ENCODE assay signal across 9 cellular contexts in genomic region chr20:47574616-47575401, GRCh38.
DNase-seq lines count a peak whose midpoint lies in the region; ATAC-seq, FAIRE-seq and TF ChIP-seq lines count a peak whose summit lies in the region.
"Had no signal": no experiment of that assay in that cellular context is flagged by ENCODE, and none has a peak within 500 bp of the region (broad histone marks: within the 10 kb centered on the region; RNA-seq: fewer than 3 reads in every experiment).

No MANE protein-coding gene starts in this region.

- intact Hi-C loops in activated B cell treated with CpG ODN at 0.5 μM for 24 hours (cut with micrococcal nuclease): loop anchor here (1.0 kb wide), 1 partner anchor 11 kb away; no protein-coding TSS in a partner anchor

- DNase-seq in GM18507 (ENCODE audit: extremely low spot score, insufficient read length, low read depth) (no peak), NCI-H2081 (lab: John Stamatoyannopoulos, UW) (peak; percentile 59 to 87), activated B cell treated with CpG ODN at 0.5 μM for 24 hours (no peak), progenitor cell of endocrine pancreas (ENCODE audit: low spot score, unreplicated experiment) (no peak), T-helper 9 cell (no peak)
- no peak for DNase-seq in activated naive CD4-positive, alpha-beta T cell treated with anti-CD3 and anti-CD28 coated beads, Interleukin-2, amount 50 U/mL, for 72 hours (ENCODE audit: low spot score in 2 of 2)
- DNase-seq: T-cell, upper lobe of left lung had no signal

- H3K4me3 Mint-ChIP-seq in activated B cell treated with CpG ODN at 0.5 μM for 24 hours (peak overlapping the region; percentile 17), progenitor cell of endocrine pancreas (ENCODE audit: low read depth) (no peak overlapping the region)
- H3K4me3 Mint-ChIP-seq: T-cell had no signal

- POLR2A ChIA-PET in activated B cell treated with CpG ODN at 0.5 μM for 24 hours (lab: Charles Lee): interaction anchor here (0.7 to 0.8 kb wide), 2 partner anchors 61 to 73 kb away, joined by 3 to 12 read pairs; partner anchors contain the start of gene NCOA3

- H3K27me3 Mint-ChIP-seq in activated B cell treated with CpG ODN at 0.5 μM for 24 hours (no peaks in the 10 kb centered on the region), progenitor cell of endocrine pancreas (no peaks in the 10 kb centered on the region)
- H3K27me3 Mint-ChIP-seq: T-cell had no signal

- H3K27ac Mint-ChIP-seq in activated B cell treated with CpG ODN at 0.5 μM for 24 hours: peak overlapping the region; percentile 70
- H3K27ac Mint-ChIP-seq in progenitor cell of endocrine pancreas: peak overlapping the region; percentile 21
- H3K27ac Mint-ChIP-seq in activated naive CD4-positive, alpha-beta T cell treated with anti-CD3 and anti-CD28 coated beads, Interleukin-2, amount 50 U/mL, for 72 hours: no peak overlapping the region
- H3K27ac Mint-ChIP-seq: T-cell had no signal

- CTCF ChIA-PET in activated B cell treated with CpG ODN at 0.5 μM for 24 hours (lab: Charles Lee): interaction anchor here (1.7 kb wide), 1 partner anchor 191 kb away, joined by 6 read pairs; no protein-coding TSS in a partner anchor

- H3K9me3 Mint-ChIP-seq in activated B cell treated with CpG ODN at 0.5 μM for 24 hours (no peaks in the 10 kb centered on the region), progenitor cell of endocrine pancreas (ENCODE audit: low read depth) (peaks cover 7% of the 10 kb centered on the region)
- H3K9me3 Mint-ChIP-seq in activated naive CD4-positive, alpha-beta T cell treated with anti-CD3 and anti-CD28 coated beads, Interleukin-2, amount 50 U/mL, for 72 hours: peaks cover 0 to 4% of the 10 kb centered on the region in 2 donors

- TF ChIP-seq CTCF in activated B cell treated with CpG ODN at 0.5 μM for 24 hours (IDR thresholded peaks at IDR 0.05) (no peak), progenitor cell of endocrine pancreas (IDR thresholded peaks at IDR 0.05; ENCODE audit: unreplicated experiment) (no peak)

- peak; percentile 67 for FAIRE-seq in GM18507 (lab: Jason Lieb, UNC)

- peak; percentile 56 for ATAC-seq in activated B cell treated with CpG ODN at 0.5 μM for 24 hours (ENCODE audit: low read depth)
- ATAC-seq in activated naive CD4-positive, alpha-beta T cell treated with anti-CD3 and anti-CD28 coated beads, Interleukin-2, amount 50 U/mL, for 72 hours: no peak
- ATAC-seq in GM21576 (IDR thresholded peaks at IDR 0.05; ENCODE audit: unreplicated experiment): no peak
- ATAC-seq: T-cell had no signal

- H3K36me3 Mint-ChIP-seq in activated B cell treated with CpG ODN at 0.5 μM for 24 hours (ENCODE audit: low read depth): peaks cover 54% of the 10 kb centered on the region
- peaks cover 18% of the 10 kb centered on the region for H3K36me3 Mint-ChIP-seq in progenitor cell of endocrine pancreas (ENCODE audit: insufficient read depth)
- peaks cover 0 to 35% of the 10 kb centered on the region in 2 donors for H3K36me3 Mint-ChIP-seq in activated naive CD4-positive, alpha-beta T cell treated with anti-CD3 and anti-CD28 coated beads, Interleukin-2, amount 50 U/mL, for 72 hours

- H3K4me1 Mint-ChIP-seq in activated B cell treated with CpG ODN at 0.5 μM for 24 hours (peaks cover 85% of the 10 kb centered on the region), progenitor cell of endocrine pancreas (ENCODE audit: low read depth) (peaks cover 54% of the 10 kb centered on the region)

Comparison
In these comparisons a context has a peak if more than half of its experiments do, and no peak if none do; other contexts are left out.
1. DNase-seq: peak in NCI-H2081 (2 of 2); none in GM18507 (single experiment), activated B cell treated with CpG ODN at 0.5 μM for 24 hours (single experiment), progenitor cell of endocrine pancreas (single experiment), T-helper 9 cell (single experiment) and activated naive CD4-positive, alpha-beta T cell treated with anti-CD3 and anti-CD28 coated beads, Interleukin-2, amount 50 U/mL, for 72 hours (0 of 2).
2. H3K27ac Mint-ChIP-seq: peak in activated B cell treated with CpG ODN at 0.5 μM for 24 hours (single experiment) and progenitor cell of endocrine pancreas (single experiment); none in activated naive CD4-positive, alpha-beta T cell treated with anti-CD3 and anti-CD28 coated beads, Interleukin-2, amount 50 U/mL, for 72 hours (0 of 2).